ENCODE assay signal across 8 cellular contexts in genomic region chr11:104798794-104799193, GRCh38.
DNase-seq lines count a peak whose midpoint lies in the region; ATAC-seq and TF ChIP-seq lines count a peak whose summit lies in the region.

No MANE protein-coding gene starts in this region.

- H3K27ac ChIP-seq in CD8-positive, alpha-beta T cell (ENCODE audit: low read depth, low read length): peak overlapping the region; percentile 47

- TF ChIP-seq CTCF in CD8-positive, alpha-beta T cell (IDR thresholded peaks at IDR 0.05): no peak

- CTCF ChIA-PET in CD8-positive, alpha-beta T cell (lab: Charles Lee): no interaction called here

- no peak for DNase-seq in CD8-positive, alpha-beta T cell
- DNase-seq in effector memory CD8-positive, alpha-beta T cell: no peak
- no peak for DNase-seq in dedifferentiated amniotic fluid mesenchymal stem cell (ENCODE audit: extremely low spot score)
- DNase-seq in NCI-H2081 treated with DMSO at 0.1 percent for 48 hours (lab: John Stamatoyannopoulos, UW): no peak
- no peak for DNase-seq in T-helper 9 cell
- DNase-seq in NCI-H526 treated with DMSO at 0.1 percent for 48 hours (lab: John Stamatoyannopoulos, UW): no peak

- no peaks in the 10 kb centered on the region for H3K36me3 ChIP-seq in CD8-positive, alpha-beta T cell (ENCODE audit: insufficient read depth, low read length)

- H3K4me3 ChIP-seq in CD8-positive, alpha-beta T cell (ENCODE audit: low read depth, low read length): peak overlapping the region; percentile 36

- H3K27ac Mint-ChIP-seq in CD8-positive, alpha-beta T cell: peak overlapping the region; percentile 90
- H3K27ac Mint-ChIP-seq in effector memory CD8-positive, alpha-beta T cell: peak overlapping the region; percentile 94 to 96

- ATAC-seq in CD8-positive, alpha-beta T cell: peak; percentile 44
- peak; percentile 60 for ATAC-seq in GM21423 (IDR thresholded peaks at IDR 0.05; ENCODE audit: unreplicated experiment)
- ATAC-seq in HG03520 (IDR thresholded peaks at IDR 0.05; ENCODE audit: unreplicated experiment): peak; percentile 56
- ATAC-seq in effector memory CD8-positive, alpha-beta T cell (replicated peaks): peak; percentile 65

- POLR2A ChIA-PET in CD8-positive, alpha-beta T cell (lab: Charles Lee): no interaction called here

- peaks cover 37% of the 10 kb centered on the region for H3K4me1 Mint-ChIP-seq in CD8-positive, alpha-beta T cell (ENCODE audit: low read depth)
- peaks cover 17 to 20% of the 10 kb centered on the region in 2 donors for H3K4me1 Mint-ChIP-seq in effector memory CD8-positive, alpha-beta T cell (ENCODE audit: low read depth in 2 of 2)

- H3K27me3 Mint-ChIP-seq in CD8-positive, alpha-beta T cell (ENCODE audit: low read depth): no peaks in the 10 kb centered on the region
- H3K27me3 Mint-ChIP-seq in effector memory CD8-positive, alpha-beta T cell: no peaks in the 10 kb centered on the region

- H3K9me3 ChIP-seq in CD8-positive, alpha-beta T cell (ENCODE audit: low read length): no peaks in the 10 kb centered on the region

- H3K27me3 ChIP-seq in CD8-positive, alpha-beta T cell (ENCODE audit: insufficient read depth, low read length): no peaks in the 10 kb centered on the region

- H3K36me3 Mint-ChIP-seq in CD8-positive, alpha-beta T cell: peaks cover 2% of the 10 kb centered on the region
- no peaks in the 10 kb centered on the region for H3K36me3 Mint-ChIP-seq in effector memory CD8-positive, alpha-beta T cell (ENCODE audit: insufficient read depth)

- intact Hi-C loops in CD8-positive, alpha-beta T cell (cut with DNase I, micrococcal nuclease): loop anchor here (2.0 to 5.0 kb wide), 2 partner anchors 94 to 176 kb away; no protein-coding TSS in a partner anchor

- peak overlapping the region; percentile 86 for H3K4me3 Mint-ChIP-seq in CD8-positive, alpha-beta T cell
- peak overlapping the region; percentile 86 to 87 for H3K4me3 Mint-ChIP-seq in effector memory CD8-positive, alpha-beta T cell

- peaks cover 6% of the 10 kb centered on the region for H3K9me3 Mint-ChIP-seq in CD8-positive, alpha-beta T cell
- H3K9me3 Mint-ChIP-seq in effector memory CD8-positive, alpha-beta T cell: no peaks in the 10 kb centered on the region

- peaks cover 13% of the 10 kb centered on the region for H3K4me1 ChIP-seq in CD8-positive, alpha-beta T cell (ENCODE audit: insufficient read depth, low read length)
